ENCODE assay signal across 15 cellular contexts in genomic region chr10:124075116-124075955, GRCh38. TPM values are rescaled to one million over a fixed set of nuclear protein-coding genes. Genes with fewer than 3 reads are reported as not detected.
DNase-seq lines count a peak whose midpoint lies in the region; ATAC-seq, FAIRE-seq and TF ChIP-seq lines count a peak whose summit lies in the region.
"Had no signal": no experiment of that assay in that cellular context is flagged by ENCODE, and none has a peak within 500 bp of the region (broad histone marks: within the 10 kb centered on the region; RNA-seq: fewer than 3 reads in every experiment).

No MANE protein-coding gene starts in this region.

- H3K4me2 ChIP-seq in GM12878 (ENCODE audit: control insufficient read depth, insufficient read depth): no peak overlapping the region
- H3K4me2 ChIP-seq in mesenchymal stem cell (ENCODE audit: low read length, poor library complexity, severe bottlenecking): no peak overlapping the region

- H3K4me3 ChIP-seq in HUES64 (ENCODE audit: low read length) (no peak overlapping the region), GM12878 (0 out of 2 replicates have a peak overlapping the region, but pooled peaks have one; percentile 34), mesenchymal stem cell (ENCODE audit: insufficient read depth in 1 of 2, low read depth in 1 of 2, low read length in 2 of 2) (peak overlapping the region in 1 of 2 experiments; percentile 60)

- peaks cover 27% of the 10 kb centered on the region for H3K4me1 ChIP-seq in HUES64 (ENCODE audit: insufficient read depth, low read length)
- H3K4me1 ChIP-seq in GM12878 (ENCODE audit: control insufficient read depth, insufficient read depth, low read length): peaks cover 5% of the 10 kb centered on the region; the same call in 1 of the 2 replicates
- peaks cover 30% of the 10 kb centered on the region for H3K4me1 ChIP-seq in mesenchymal stem cell (ENCODE audit: control insufficient read depth, insufficient read depth, low read depth, low read length)
- H3K4me1 ChIP-seq: foreskin keratinocyte, parathyroid adenoma had no signal

- in situ Hi-C loops in GM12878 (cut with MboI): no loop called here

- no peaks in the 10 kb centered on the region for H3K9me3 Mint-ChIP-seq in stimulated activated memory B cell treated with anti-CD40 and anti-IgM and Interleukin-4, amounts not matched to agents 10 μg/mL and 1 μg/mL and 100 μg/mL, for 72 hours
- H3K9me3 Mint-ChIP-seq: activated naive CD8-positive, alpha-beta T cell treated with anti-CD3 and anti-CD28 coated beads, Interleukin-2, amount 10 ng/mL, durations not matched to agents 7 days and 5 days; CD4-positive, alpha-beta memory T cell had no signal

- intact Hi-C loops in GM12878 (cut with micrococcal nuclease; ENCODE audit: unreplicated experiment): no loop called here

- no peaks in the 10 kb centered on the region for H3K79me2 ChIP-seq in GM12878 (ENCODE audit: control insufficient read depth, insufficient read depth, low read length)
- H3K79me2 ChIP-seq: parathyroid adenoma had no signal

- POLR2A ChIA-PET in GM12878 (lab: Charles Lee): no interaction called here

- H2BK12ac ChIP-seq in mesenchymal stem cell (ENCODE audit: low read length in 2 of 2): no peak overlapping the region

- H3K36me3 ChIP-seq in HUES64 (ENCODE audit: insufficient read depth, low read length): no peaks in the 10 kb centered on the region
- H3K36me3 ChIP-seq in GM12878 (ENCODE audit: control insufficient read depth in 2 of 2, insufficient read depth in 2 of 2, low read length in 1 of 2): no peaks in the 10 kb centered on the region
- H3K36me3 ChIP-seq in mesenchymal stem cell (ENCODE audit: control insufficient read depth in 1 of 2, insufficient read depth in 2 of 2, low read depth in 1 of 2, low read length in 2 of 2): peaks cover 0 to 5% of the 10 kb centered on the region in 2 experiments

- TF ChIP-seq POLR2A in GM12878 (IDR thresholded peaks at IDR 0.05; ENCODE audit: low read depth, low read length): no peak

- H3K79me1 ChIP-seq in mesenchymal stem cell (replicated peaks; ENCODE audit: low read length, poor library complexity, severe bottlenecking): peaks cover 46% of the 10 kb centered on the region

- H3K36me3 Mint-ChIP-seq in stimulated activated memory B cell treated with anti-CD40 and anti-IgM and Interleukin-4, amounts not matched to agents 10 μg/mL and 1 μg/mL and 100 μg/mL, for 72 hours: no peaks in the 10 kb centered on the region
- H3K36me3 Mint-ChIP-seq: activated CD8-positive, alpha-beta memory T cell treated with anti-CD3 and anti-CD28 coated beads, Interleukin-2, amount 10 ng/mL, durations not matched to agents 7 days and 5 days; activated naive CD8-positive, alpha-beta T cell treated with anti-CD3 and anti-CD28 coated beads, Interleukin-2, amount 10 ng/mL, durations not matched to agents 7 days and 5 days; CD4-positive, alpha-beta memory T cell had no signal

- H3K27me3 Mint-ChIP-seq in stimulated activated memory B cell treated with anti-CD40 and anti-IgM and Interleukin-4, amounts not matched to agents 10 μg/mL and 1 μg/mL and 100 μg/mL, for 72 hours: no peaks in the 10 kb centered on the region

- DNase-seq in GM12878 (ENCODE audit: low read depth, low spot score) (no peak), mesenchymal stem cell (no peak), foreskin melanocyte (no peak), DMS79 treated with DMSO at 0.1 percent for 48 hours (lab: John Stamatoyannopoulos, UW) (no peak)
- DNase-seq: activated CD8-positive, alpha-beta memory T cell treated with anti-CD3 and anti-CD28 coated beads, Interleukin-2, amount 10 ng/mL, durations not matched to agents 7 days and 5 days; activated naive CD8-positive, alpha-beta T cell treated with anti-CD3 and anti-CD28 coated beads, Interleukin-2, amount 10 ng/mL, durations not matched to agents 7 days and 5 days; foreskin keratinocyte; RPMI8226; stimulated activated naive CD4-positive, alpha-beta T cell treated with Interleukin-2 at 50 U/mL for 16 hours had no signal

- no peak overlapping the region for H2BK120ac ChIP-seq in mesenchymal stem cell (ENCODE audit: low read depth, low read length)

- H3K27ac Mint-ChIP-seq in stimulated activated memory B cell treated with anti-CD40 and anti-IgM and Interleukin-4, amounts not matched to agents 10 μg/mL and 1 μg/mL and 100 μg/mL, for 72 hours: peak overlapping the region; percentile 46
- H3K27ac Mint-ChIP-seq: activated CD8-positive, alpha-beta memory T cell treated with anti-CD3 and anti-CD28 coated beads, Interleukin-2, amount 10 ng/mL, durations not matched to agents 7 days and 5 days had no signal

- no peak for TF ChIP-seq CTCF in GM12878 (IDR thresholded peaks at IDR 0.05 in 2 of 3, conservative IDR thresholded peaks at IDR 0.05 in 1 of 3; ENCODE audit: control insufficient read depth in 2 of 3, extremely low read depth in 1 of 3, insufficient read depth in 1 of 3, low read depth in 3 of 3, low read length in 3 of 3)

- no peak overlapping the region for H4K8ac ChIP-seq in mesenchymal stem cell (ENCODE audit: low read length)

- no peaks in the 10 kb centered on the region for H3K9me3 ChIP-seq in HUES64 (ENCODE audit: insufficient read depth, low read depth, low read length)
- no peaks in the 10 kb centered on the region for H3K9me3 ChIP-seq in GM12878 (replicated peaks; ENCODE audit: control insufficient read depth, insufficient read depth, low read length)
- no peaks in the 10 kb centered on the region for H3K9me3 ChIP-seq in mesenchymal stem cell (ENCODE audit: control insufficient read depth, low read length)

- H3K23ac ChIP-seq in mesenchymal stem cell (ENCODE audit: low read length in 2 of 2): no peak overlapping the region

- H4K91ac ChIP-seq in mesenchymal stem cell (ENCODE audit: low read length): no peak overlapping the region

- no peaks in the 10 kb centered on the region for H4K20me1 ChIP-seq in GM12878 (ENCODE audit: control insufficient read depth, insufficient read depth)

- 68% methylated on average over 11 of the region's 12 CpGs for WGBS in HUES64
- WGBS in GM12878 (ENCODE audit: insufficient coverage, insufficient replicate concordance, low lambda C conversion rate, missing lambda C conversion rate): 55% methylated on average over 12 of the region's 12 CpGs
- 72% methylated on average over 12 of the region's 12 CpGs for WGBS in mesenchymal stem cell

- H2BK5ac ChIP-seq in mesenchymal stem cell (ENCODE audit: low read depth, low read length, poor library complexity, severe bottlenecking): no peak overlapping the region

- H3K14ac ChIP-seq in mesenchymal stem cell (ENCODE audit: low read length in 2 of 2): no peak overlapping the region

- TF ChIP-seq EP300 in GM12878 (IDR thresholded peaks at IDR 0.05; ENCODE audit: borderline replicate concordance in 1 of 2, control insufficient read depth in 1 of 2, low read depth in 2 of 2, low read length in 2 of 2): no peak

- H3K4me3 Mint-ChIP-seq in stimulated activated memory B cell treated with anti-CD40 and anti-IgM and Interleukin-4, amounts not matched to agents 10 μg/mL and 1 μg/mL and 100 μg/mL, for 72 hours: no peak overlapping the region
- H3K4me3 Mint-ChIP-seq: activated CD8-positive, alpha-beta memory T cell treated with anti-CD3 and anti-CD28 coated beads, Interleukin-2, amount 10 ng/mL, durations not matched to agents 7 days and 5 days; activated naive CD8-positive, alpha-beta T cell treated with anti-CD3 and anti-CD28 coated beads, Interleukin-2, amount 10 ng/mL, durations not matched to agents 7 days and 5 days had no signal

- no peak for TF ChIP-seq RAD21 in GM12878 (IDR thresholded peaks at IDR 0.05; ENCODE audit: insufficient read depth, low read depth, low read length)

- ATAC-seq in GM12878 (no peak), HG03280 (IDR thresholded peaks at IDR 0.05; ENCODE audit: unreplicated experiment) (no peak)
- no peak for ATAC-seq in stimulated activated memory B cell treated with anti-CD40 and anti-IgM and Interleukin-4, amounts not matched to agents 10 μg/mL and 1 μg/mL and 100 μg/mL, for 72 hours
- ATAC-seq: activated CD8-positive, alpha-beta memory T cell treated with anti-CD3 and anti-CD28 coated beads, Interleukin-2, amount 10 ng/mL, durations not matched to agents 7 days and 5 days; foreskin keratinocyte had no signal

- no peak overlapping the region for H3K4ac ChIP-seq in mesenchymal stem cell (ENCODE audit: low read depth in 1 of 2, low read length in 2 of 2)

- CTCF ChIA-PET in GM12878 (lab: Yijun Ruan, JAX): interaction anchor here (1.2 kb wide), 1 partner anchor 81 kb away, joined by 4 read pairs; no protein-coding TSS in a partner anchor

- H2AK5ac ChIP-seq in mesenchymal stem cell (ENCODE audit: low read length, severe bottlenecking): no peak overlapping the region

- peaks cover 70% of the 10 kb centered on the region for H3K4me1 Mint-ChIP-seq in stimulated activated memory B cell treated with anti-CD40 and anti-IgM and Interleukin-4, amounts not matched to agents 10 μg/mL and 1 μg/mL and 100 μg/mL, for 72 hours

- H3K18ac ChIP-seq in mesenchymal stem cell (ENCODE audit: low read depth in 1 of 2, low read length in 2 of 2): peak overlapping the region; percentile 3 to 35

- H3K27ac ChIP-seq in HUES64 (ENCODE audit: low read depth, low read length) (peak overlapping the region; percentile 36; the same call in 1 of the 2 replicates), GM12878 (ENCODE audit: control insufficient read depth, insufficient read depth) (no peak overlapping the region), mesenchymal stem cell (ENCODE audit: low read length, poor library complexity, severe bottlenecking) (peak overlapping the region; percentile 1)
- H3K27ac ChIP-seq: foreskin keratinocyte, parathyroid adenoma had no signal

- no peak overlapping the region for H2AFZ ChIP-seq in GM12878 (ENCODE audit: control insufficient read depth, low read depth, low read length)
- H2AFZ ChIP-seq in mesenchymal stem cell (ENCODE audit: low read depth, low read length): no peak overlapping the region
- H2AFZ ChIP-seq: parathyroid adenoma had no signal

- RAD21 ChIA-PET in GM12878 (lab: Charles Lee; ENCODE audit: unreplicated experiment): no interaction called here

- H3K27me3 ChIP-seq in HUES64 (ENCODE audit: insufficient read depth, low read length): no peaks in the 10 kb centered on the region
- peaks cover 2 to 4% of the 10 kb centered on the region in 2 experiments; a peak in 2 of 4 replicates for H3K27me3 ChIP-seq in GM12878 (replicated peaks in 1 of 2; ENCODE audit: control insufficient read depth in 2 of 2, insufficient read depth in 2 of 2, low read length in 1 of 2)
- no peaks in the 10 kb centered on the region for H3K27me3 ChIP-seq in mesenchymal stem cell (ENCODE audit: control insufficient read depth in 1 of 2, insufficient read depth in 1 of 2, low read length in 2 of 2)
- H3K27me3 ChIP-seq: foreskin keratinocyte had no signal

- SMC1A ChIA-PET in GM12878 (lab: Charles Lee; ENCODE audit: uncharacterized antibody, unreplicated experiment): no interaction called here

- BruUV-seq in GM12878 (replicated peaks; lab: Mats Ljungman, UMichigan): no TSS peak

- H3K9ac ChIP-seq in HUES64 (ENCODE audit: low read depth, low read length) (0 out of 2 replicates have a peak overlapping the region, but pooled peaks have one; percentile 15), GM12878 (ENCODE audit: control insufficient read depth, insufficient read depth, low read length) (no peak overlapping the region), mesenchymal stem cell (ENCODE audit: low read length) (peak overlapping the region; percentile 21)
- H3K9ac ChIP-seq: parathyroid adenoma had no signal

- no peak overlapping the region for H2BK15ac ChIP-seq in mesenchymal stem cell (ENCODE audit: low read depth, poor library complexity, severe bottlenecking)

- FAIRE-seq in GM12878 (lab: Jason Lieb, UNC): no peak
- FAIRE-seq: keratinocyte had no signal

RNA-seq across cellular contexts. Expression of gene CHST15, which starts 18.1 kb away (rescaled TPM):
- 6.9 TPM for polyA plus RNA-seq in HUES64 (2013, experiment 1 of 2)
- 6.5 TPM for polyA plus RNA-seq in HUES64 (2013, experiment 2 of 2)
- 1.5 and 2.0 TPM in 2 replicates for total RNA-seq in GM12878 (2013; cell fraction: nucleolus; rRNA removed)
- total RNA-seq in GM12878 (2014; rRNA removed): under 0.01 and 0.17 TPM in 2 replicates
- 0.04 TPM in 1 of 2 replicates, not detected in the other for total RNA-seq in GM12878 (2014; rRNA removed; fragmentation: Illumina TruSeq; extraction: Trizol)
- 0.32 and 0.51 TPM in 2 replicates for total RNA-seq in GM12878 (2021)
- 0.46 TPM for polyA plus RNA-seq in GM12878 (2011; ENCODE audit: low read depth)
- 0.42 and 0.53 TPM in 2 replicates for polyA plus RNA-seq in GM12878 (2011; rRNA removed)
- polyA plus RNA-seq in GM12878 (2011; cell fraction: cytosol; rRNA removed): 0.48 and 0.57 TPM in 2 replicates
- 1.2 and 2.5 TPM in 2 replicates for polyA plus RNA-seq in GM12878 (2011; cell fraction: nucleus; rRNA removed)
- polyA plus RNA-seq in GM12878 (2012): 0.32 and 0.46 TPM in 2 replicates
- 0.03 and 0.06 TPM in 2 replicates for polyA plus RNA-seq in GM12878 (2014; fragmentation: Illumina TruSeq; extraction: Trizol)
- polyA plus RNA-seq in GM12878 (2014; fragmentation: Nextera tagmentation; extraction: Ambion mirVana): under 1 TPM in 1 of 2 experiments, not detected in 1; 0.02 TPM
- 0.05 TPM in 2 replicates for polyA plus RNA-seq in GM12878 (2014; rRNA removed)
- under 1 TPM; 0.05 TPM for polyA plus RNA-seq in GM12878 (2016; fragmentation: Nextera tagmentation; extraction: Ambion mirVana)
- polyA minus RNA-seq in GM12878 (2011; rRNA and poly(A)+ RNA removed): 0.72 and 0.80 TPM in 2 replicates
- polyA minus RNA-seq in GM12878 (2011; cell fraction: cytosol; rRNA and poly(A)+ RNA removed): 0.40 and 0.73 TPM in 2 replicates
- 0.57 and 1.3 TPM in 2 replicates for polyA minus RNA-seq in GM12878 (2011; cell fraction: nucleus; rRNA and poly(A)+ RNA removed)
- polyA plus RNA-seq in mesenchymal stem cell (2013, experiment 1 of 2): 22.2 TPM
- 22.7 TPM for polyA plus RNA-seq in mesenchymal stem cell (2013, experiment 2 of 2)
